ENCODE assay signal across 9 cellular contexts in the genomic region with DNA sequence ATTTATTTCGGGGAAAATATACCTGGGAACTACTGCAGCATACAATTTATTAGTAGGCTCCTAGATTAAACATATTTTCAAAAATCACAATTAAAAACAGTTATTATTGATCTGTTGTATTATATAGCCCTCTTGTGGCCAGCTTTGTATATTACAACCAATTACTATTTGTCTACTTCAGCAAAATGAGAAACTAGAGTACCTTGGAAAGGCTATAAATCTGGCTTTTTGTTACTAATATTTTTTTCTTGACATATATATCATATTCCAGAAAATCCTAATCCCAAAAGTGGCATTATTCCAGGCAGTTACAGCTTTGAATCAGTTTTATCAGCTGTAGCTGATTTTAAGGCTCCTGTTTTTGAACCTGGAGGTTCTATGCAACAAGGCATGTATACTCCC.
DNase-seq lines count a peak whose midpoint lies in the region; ATAC-seq and TF ChIP-seq lines count a peak whose summit lies in the region.
"Had no signal": no experiment of that assay in that cellular context is flagged by ENCODE, and none has a peak within 500 bp of the region (broad histone marks: within the 10 kb centered on the region; RNA-seq: fewer than 3 reads in every experiment).

No MANE protein-coding gene starts in this region.

- H4K20me1 ChIP-seq in Karpas-422 (ENCODE audit: insufficient read depth, low read depth, low read length): no peaks in the 10 kb centered on the region

- TF ChIP-seq CTCF in fibroblast of pulmonary artery (IDR thresholded peaks at IDR 0.05; ENCODE audit: low read length, missing control alignments): peak; percentile 56
- TF ChIP-seq CTCF in retinal pigment epithelial cell (conservative IDR thresholded peaks at IDR 0.05; ENCODE audit: low read depth, low read length): peak; percentile 47

- H3K9ac ChIP-seq in Karpas-422 (ENCODE audit: low read length): no peak overlapping the region; the same call in 1 of the 2 replicates

- H2AFZ ChIP-seq in Karpas-422 (ENCODE audit: low read length): no peak overlapping the region

- H3K9me3 ChIP-seq in Karpas-422 (ENCODE audit: low read length): no peaks in the 10 kb centered on the region
- H3K9me3 ChIP-seq: SJSA1 had no signal

- no peak overlapping the region for H3K4me3 ChIP-seq in Karpas-422 (ENCODE audit: low read length)
- H3K4me3 ChIP-seq in fibroblast of pulmonary artery (replicated peaks; ENCODE audit: low read depth, low read length): no peak overlapping the region
- no peak overlapping the region for H3K4me3 ChIP-seq in retinal pigment epithelial cell (ENCODE audit: low read length)
- H3K4me3 ChIP-seq: SJSA1 had no signal

- H3K9me3 Mint-ChIP-seq in stimulated activated naive CD8-positive, alpha-beta T cell treated with anti-CD3 and anti-CD28 coated beads, Interleukin-15, amount 100 ng/mL, for 72 hours: no peaks in the 10 kb centered on the region
- H3K9me3 Mint-ChIP-seq in T-helper 2 cell treated with Interferon-gamma antibody and Interleukin-4, amounts not matched to agents 5 μg/mL and 100 μg/mL, for 36 hours: no peaks in the 10 kb centered on the region

- no peaks in the 10 kb centered on the region for H3K79me2 ChIP-seq in Karpas-422 (ENCODE audit: low read length)

- H3K27ac ChIP-seq in Karpas-422 (ENCODE audit: low read length): no peak overlapping the region
- H3K27ac ChIP-seq: SJSA1 had no signal

- no peaks in the 10 kb centered on the region for H3K9me2 ChIP-seq in Karpas-422 (replicated peaks; ENCODE audit: insufficient read depth, low read length)

- peak overlapping the region; percentile 25 for H3K4me2 ChIP-seq in Karpas-422 (ENCODE audit: low read depth, low read length, poor library complexity, severe bottlenecking)

- H3K27me3 ChIP-seq in Karpas-422 (ENCODE audit: low read length): no peaks in the 10 kb centered on the region
- H3K27me3 ChIP-seq: SJSA1 had no signal

- no peaks in the 10 kb centered on the region for H3K4me1 Mint-ChIP-seq in stimulated activated naive CD8-positive, alpha-beta T cell treated with anti-CD3 and anti-CD28 coated beads, Interleukin-15, amount 100 ng/mL, for 72 hours
- H3K4me1 Mint-ChIP-seq in T-helper 2 cell treated with Interferon-gamma antibody and Interleukin-4, amounts not matched to agents 5 μg/mL and 100 μg/mL, for 36 hours (ENCODE audit: low read depth): no peaks in the 10 kb centered on the region

- H3K36me3 ChIP-seq in Karpas-422 (ENCODE audit: insufficient read depth, low read length): no peaks in the 10 kb centered on the region; the same call in 1 of the 2 replicates

- peaks cover 19% of the 10 kb centered on the region for H3K4me1 ChIP-seq in Karpas-422 (ENCODE audit: low read length)
- H3K4me1 ChIP-seq: SJSA1 had no signal

- peaks cover 4% of the 10 kb centered on the region for H3K36me3 Mint-ChIP-seq in T-helper 2 cell treated with Interferon-gamma antibody and Interleukin-4, amounts not matched to agents 5 μg/mL and 100 μg/mL, for 36 hours (ENCODE audit: low read depth)

- DNase-seq in DMS114 treated with DMSO at 0.1 percent for 48 hours (lab: John Stamatoyannopoulos, UW; ENCODE audit: unreplicated experiment) (peak; percentile 6), Karpas-422 (peak; percentile 85), RPMI7951 (ENCODE audit: low read depth) (peak; percentile 41), fibroblast of pulmonary artery (ENCODE audit: low read depth) (peak; percentile 77), retinal pigment epithelial cell (ENCODE audit: low read depth) (peak; percentile 17)
- no peak for DNase-seq in stimulated activated naive CD8-positive, alpha-beta T cell treated with anti-CD3 and anti-CD28 coated beads, Interleukin-15, amount 100 ng/mL, for 72 hours
- DNase-seq in T-helper 2 cell treated with Interferon-gamma antibody and Interleukin-4, amounts not matched to agents 5 μg/mL and 100 μg/mL, for 36 hours (ENCODE audit: low spot score): no peak

- ATAC-seq in GM19463 (IDR thresholded peaks at IDR 0.05; ENCODE audit: unreplicated experiment): no peak
- ATAC-seq in stimulated activated naive CD8-positive, alpha-beta T cell treated with anti-CD3 and anti-CD28 coated beads, Interleukin-15, amount 100 ng/mL, for 72 hours: no peak

- H3K27ac Mint-ChIP-seq in stimulated activated naive CD8-positive, alpha-beta T cell treated with anti-CD3 and anti-CD28 coated beads, Interleukin-15, amount 100 ng/mL, for 72 hours: no peak overlapping the region
- H3K27ac Mint-ChIP-seq in T-helper 2 cell treated with Interferon-gamma antibody and Interleukin-4, amounts not matched to agents 5 μg/mL and 100 μg/mL, for 36 hours: no peak overlapping the region

- no peaks in the 10 kb centered on the region for H3K27me3 Mint-ChIP-seq in stimulated activated naive CD8-positive, alpha-beta T cell treated with anti-CD3 and anti-CD28 coated beads, Interleukin-15, amount 100 ng/mL, for 72 hours
- no peaks in the 10 kb centered on the region for H3K27me3 Mint-ChIP-seq in T-helper 2 cell treated with Interferon-gamma antibody and Interleukin-4, amounts not matched to agents 5 μg/mL and 100 μg/mL, for 36 hours (ENCODE audit: low read depth)

- no peak overlapping the region for H3K4me3 Mint-ChIP-seq in stimulated activated naive CD8-positive, alpha-beta T cell treated with anti-CD3 and anti-CD28 coated beads, Interleukin-15, amount 100 ng/mL, for 72 hours
- no peak overlapping the region for H3K4me3 Mint-ChIP-seq in T-helper 2 cell treated with Interferon-gamma antibody and Interleukin-4, amounts not matched to agents 5 μg/mL and 100 μg/mL, for 36 hours

Comparison
In these comparisons a context has a peak if more than half of its experiments do, and no peak if none do; other contexts are left out.
1. DNase-seq: peak in DMS114 treated with DMSO at 0.1 percent for 48 hours (single experiment), Karpas-422 (single experiment), RPMI7951 (single experiment), fibroblast of pulmonary artery (single experiment) and retinal pigment epithelial cell (single experiment); none in stimulated activated naive CD8-positive, alpha-beta T cell treated with anti-CD3 and anti-CD28 coated beads, Interleukin-15, amount 100 ng/mL, for 72 hours (0 of 2) and T-helper 2 cell treated with Interferon-gamma antibody and Interleukin-4, amounts not matched to agents 5 μg/mL and 100 μg/mL, for 36 hours (single experiment).